ENCODE assay signal across 8 cellular contexts in genomic region chrX:53686151-53686885, GRCh38. TPM values are rescaled to one million over a fixed set of nuclear protein-coding genes. Genes with fewer than 3 reads are reported as not detected.
DNase-seq lines count a peak whose midpoint lies in the region; ATAC-seq and TF ChIP-seq lines count a peak whose summit lies in the region.

HUWE1 (minus strand) TSS chrX:53686719; CDS start chrX:53654107, 32,612 bp downstream.

- no peak for TF ChIP-seq CTCF in AG04449 (IDR thresholded peaks at IDR 0.05; ENCODE audit: insufficient read depth, low read length, missing control alignments)
- no peak for TF ChIP-seq CTCF in colonic mucosa (IDR thresholded peaks at IDR 0.05)

- DNase-seq in AG04449 (ENCODE audit: low read depth, low spot score) (no peak), NCI-H69 (lab: John Stamatoyannopoulos, UW) (peak; percentile 87), colonic mucosa (peak; percentile 86), left kidney (ENCODE audit: low read depth, low spot score) (peak; percentile 94)
- DNase-seq in activated CD4-positive, alpha-beta T cell treated with anti-CD3 and anti-CD28 coated beads, Interleukin-2, amount 10 ng/mL, durations not matched to agents 24 days and 14 days: peak; percentile 96
- DNase-seq in stimulated activated CD4-positive, alpha-beta T cell treated with anti-CD3 and anti-CD28 coated beads, Interleukin-1b, Interleukin-23, amount 100 ng/mL, for 48 hours: peak; percentile 82

- no peaks in the 10 kb centered on the region for H3K27me3 Mint-ChIP-seq in activated CD4-positive, alpha-beta T cell treated with anti-CD3 and anti-CD28 coated beads, Interleukin-2, amount 10 ng/mL, durations not matched to agents 24 days and 14 days

- no peaks in the 10 kb centered on the region for H3K9me3 Mint-ChIP-seq in activated CD4-positive, alpha-beta T cell treated with anti-CD3 and anti-CD28 coated beads, Interleukin-2, amount 10 ng/mL, durations not matched to agents 24 days and 14 days

- CTCF ChIA-PET in AG04449 (lab: Yijun Ruan, JAX): interaction anchor here (0.6 to 0.8 kb wide), 2 partner anchors 24 to 146 kb away, joined by 3 read pairs; no protein-coding TSS in a partner anchor

- peak within 1 kb of the TSS; percentile 72 for H3K27ac ChIP-seq in colonic mucosa

- no peaks in the 10 kb centered on the region for H3K27me3 ChIP-seq in colonic mucosa

- intact Hi-C loops in activated CD4-positive, alpha-beta T cell treated with anti-CD3 and anti-CD28 coated beads, Interleukin-2, amount 10 ng/mL, durations not matched to agents 24 days and 14 days (cut with micrococcal nuclease): loop anchor here (1.0 to 10.0 kb wide), 4 partner anchors 46 to 948 kb away; partner anchors contain the start of gene TSR2
- intact Hi-C loops in colonic mucosa (cut with DNase I): no loop called here

- H3K36me3 ChIP-seq in colonic mucosa: no peaks in the 10 kb centered on the region

- no peaks in the 10 kb centered on the region for H3K4me1 ChIP-seq in colonic mucosa

- H3K4me3 Mint-ChIP-seq in activated CD4-positive, alpha-beta T cell treated with anti-CD3 and anti-CD28 coated beads, Interleukin-2, amount 10 ng/mL, durations not matched to agents 24 days and 14 days: peak within 1 kb of the TSS; percentile 97

- H3K27ac Mint-ChIP-seq in activated CD4-positive, alpha-beta T cell treated with anti-CD3 and anti-CD28 coated beads, Interleukin-2, amount 10 ng/mL, durations not matched to agents 24 days and 14 days: peak within 1 kb of the TSS; percentile 97

- POLR2A ChIA-PET in AG04449 (lab: Yijun Ruan, JAX): interaction anchor here (0.6 to 1.5 kb wide), 2 partner anchors 29 to 202 kb away, joined by 3 read pairs; no protein-coding TSS in a partner anchor

- ATAC-seq in GM19025 (IDR thresholded peaks at IDR 0.05; ENCODE audit: low read depth, unreplicated experiment) (peak; percentile 38), HG03432 (IDR thresholded peaks at IDR 0.05; ENCODE audit: unreplicated experiment) (peak; percentile 54)

- H3K9me3 ChIP-seq in colonic mucosa: no peaks in the 10 kb centered on the region

- peaks cover 27% of the 10 kb centered on the region for H3K36me3 Mint-ChIP-seq in activated CD4-positive, alpha-beta T cell treated with anti-CD3 and anti-CD28 coated beads, Interleukin-2, amount 10 ng/mL, durations not matched to agents 24 days and 14 days (ENCODE audit: low read depth)

- peaks cover 14% of the 10 kb centered on the region for H3K4me1 Mint-ChIP-seq in activated CD4-positive, alpha-beta T cell treated with anti-CD3 and anti-CD28 coated beads, Interleukin-2, amount 10 ng/mL, durations not matched to agents 24 days and 14 days

- peak within 1 kb of the TSS; percentile 75 to 81 for H3K9ac ChIP-seq in colonic mucosa (ENCODE audit: low read depth in 2 of 2, low read length in 2 of 2)

- H3K4me3 ChIP-seq in AG04449 (ENCODE audit: low read depth, low read length) (peak within 1 kb of the TSS; percentile 68), colonic mucosa (peak within 1 kb of the TSS; percentile 50)

RNA-seq across cellular contexts. Expression of gene HUWE1, which starts in this region (rescaled TPM):
- 461 and 485 TPM in 2 replicates for total RNA-seq in activated CD4-positive, alpha-beta T cell treated with anti-CD3 and anti-CD28 coated beads, Interleukin-2, amount 10 ng/mL, durations not matched to agents 24 days and 14 days
- total RNA-seq in colonic mucosa: 100 to 1,000 TPM; 116 to 169 TPM
